11 cellular contexts compared by ENCODE assay signal in genomic region chr11:57481915-57482781, GRCh38. TPM values are rescaled to one million over a fixed set of nuclear protein-coding genes. Genes with fewer than 3 reads are reported as not detected.
DNase-seq lines count a peak whose midpoint lies in the region; ATAC-seq lines count a peak whose summit lies in the region.
"Had no signal": no experiment of that assay in that cellular context is flagged by ENCODE, and none has a peak within 500 bp of the region (broad histone marks: within the 10 kb centered on the region; RNA-seq: fewer than 3 reads in every experiment).

No MANE protein-coding gene starts in this region.

- peaks cover 19% of the 10 kb centered on the region for H3K4me1 ChIP-seq in iPS-15b (ENCODE audit: control insufficient read depth, insufficient read depth, low read length)

- H3K36me3 ChIP-seq in iPS-15b (ENCODE audit: control insufficient read depth, insufficient read depth, low read length): no peaks in the 10 kb centered on the region

- peaks cover 12 to 33% of the 10 kb centered on the region in 2 donors for H3K27me3 Mint-ChIP-seq in T-cell
- peaks cover 46% of the 10 kb centered on the region for H3K27me3 Mint-ChIP-seq in stimulated activated memory B cell treated with anti-CD40 and anti-IgM and Interleukin-4, amounts not matched to agents 10 μg/mL and 1 μg/mL and 100 μg/mL, for 72 hours

- CTCF ChIA-PET in T-cell (lab: Charles Lee): interaction anchor here (0.5 to 1.4 kb wide), 8 partner anchors 9 to 136 kb away, joined by 3 to 8 read pairs (median 4); no protein-coding TSS in a partner anchor

- POLR2A ChIA-PET in T-cell (lab: Charles Lee): no interaction called here

- H3K4me3 ChIP-seq in iPS-15b (ENCODE audit: low read depth, low read length): peak overlapping the region; percentile 55

- peaks cover 39% of the 10 kb centered on the region for H3K27me3 ChIP-seq in iPS-15b (ENCODE audit: control insufficient read depth, insufficient read depth, low read length)

- peak; percentile 58 for DNase-seq in NCI-H82 (lab: John Stamatoyannopoulos, UW)
- no peak for DNase-seq in NCI-H82 treated with DMSO at 0.1 percent for 48 hours (lab: John Stamatoyannopoulos, UW; ENCODE audit: unreplicated experiment)
- no peak for DNase-seq in T-cell
- DNase-seq in NOMO-1 (lab: John Stamatoyannopoulos, UW; ENCODE audit: unreplicated experiment in 2 of 2): no peak
- DNase-seq in putamen (ENCODE audit: low spot score): no peak
- DNase-seq: RPMI8226 had no signal

- peak overlapping the region in 2 of 3 donors; percentile 17 to 47 for H3K4me3 Mint-ChIP-seq in T-cell
- peak overlapping the region; percentile 12 for H3K4me3 Mint-ChIP-seq in stimulated activated memory B cell treated with anti-CD40 and anti-IgM and Interleukin-4, amounts not matched to agents 10 μg/mL and 1 μg/mL and 100 μg/mL, for 72 hours

- H3K9me3 Mint-ChIP-seq in T-cell: no peaks in the 10 kb centered on the region
- no peaks in the 10 kb centered on the region for H3K9me3 Mint-ChIP-seq in stimulated activated memory B cell treated with anti-CD40 and anti-IgM and Interleukin-4, amounts not matched to agents 10 μg/mL and 1 μg/mL and 100 μg/mL, for 72 hours
- H3K9me3 Mint-ChIP-seq: effector memory CD8-positive, alpha-beta T cell had no signal

- peak overlapping the region; percentile 16 for H3K9ac ChIP-seq in iPS-15b (ENCODE audit: low read depth, low read length)

- ATAC-seq in T-cell (replicated peaks in 1 of 4): no peak
- no peak for ATAC-seq in stimulated activated memory B cell treated with anti-CD40 and anti-IgM and Interleukin-4, amounts not matched to agents 10 μg/mL and 1 μg/mL and 100 μg/mL, for 72 hours
- no peak for ATAC-seq in GM19351 (IDR thresholded peaks at IDR 0.05; ENCODE audit: unreplicated experiment)

- H3K27ac Mint-ChIP-seq in T-cell: no peak overlapping the region
- H3K27ac Mint-ChIP-seq in stimulated activated memory B cell treated with anti-CD40 and anti-IgM and Interleukin-4, amounts not matched to agents 10 μg/mL and 1 μg/mL and 100 μg/mL, for 72 hours: peak overlapping the region; percentile 57
- H3K27ac Mint-ChIP-seq: effector memory CD8-positive, alpha-beta T cell had no signal

- H3K36me3 Mint-ChIP-seq in T-cell: peaks cover 17% of the 10 kb centered on the region
- no peaks in the 10 kb centered on the region for H3K36me3 Mint-ChIP-seq in stimulated activated memory B cell treated with anti-CD40 and anti-IgM and Interleukin-4, amounts not matched to agents 10 μg/mL and 1 μg/mL and 100 μg/mL, for 72 hours

- H3K4me1 Mint-ChIP-seq in T-cell: peaks cover 5 to 17% (median 12%) of the 10 kb centered on the region in 3 donors
- peaks cover 60% of the 10 kb centered on the region for H3K4me1 Mint-ChIP-seq in stimulated activated memory B cell treated with anti-CD40 and anti-IgM and Interleukin-4, amounts not matched to agents 10 μg/mL and 1 μg/mL and 100 μg/mL, for 72 hours

- no peaks in the 10 kb centered on the region for H3K9me3 ChIP-seq in iPS-15b (ENCODE audit: control insufficient read depth, insufficient read depth, low read length)

RNA-seq across cellular contexts. Expression of gene RTN4RL2, which starts 21.8 kb away (rescaled TPM):
- 1 to 10 TPM in 1 of 5 donors, under 1 TPM in 4; 0.15 to 1.1 (median 0.29) TPM for total RNA-seq in T-cell

RNA-seq across cellular contexts. Expression of gene SLC43A1, which starts 33.4 kb away (rescaled TPM):
- 10 to 100 TPM in 4 of 5 donors, 1 to 10 TPM in 1; 8.8 to 31.6 (median 25.1) TPM for total RNA-seq in T-cell

RNA-seq across cellular contexts. Expression of gene TIMM10, which starts 48.4 kb away (rescaled TPM):
- total RNA-seq in T-cell: 10 to 100 TPM; 20.7 to 33.2 (median 26.2) TPM

RNA-seq across cellular contexts. Expression of gene SLC43A3, which starts 55.2 kb away (rescaled TPM):
- 10 to 100 TPM in 4 of 5 donors, 1 to 10 TPM in 1; 9.9 to 18.1 (median 13.6) TPM for total RNA-seq in T-cell

RNA-seq across cellular contexts. Expression of gene SMTNL1, which starts 55.2 kb away (rescaled TPM):
- not detected for total RNA-seq in T-cell
- total RNA-seq: pulmonary artery endothelial cell had no signal
